19 cellular contexts compared by ENCODE assay signal in genomic region chr15:36626984-36627383, GRCh38. TPM values are rescaled to one million over a fixed set of nuclear protein-coding genes. Genes with fewer than 3 reads are reported as not detected.
A peak's percentile ranks its signal among the peaks of the same experiment; 100 is the strongest.
DNase-seq lines count a peak whose midpoint lies in the region; ATAC-seq and TF ChIP-seq lines count a peak whose summit lies in the region.
"Had no signal": no experiment of that assay in that cellular context is flagged by ENCODE, and none has a peak within 500 bp of the region (broad histone marks: within the 10 kb centered on the region; RNA-seq: fewer than 3 reads in every experiment).

No MANE protein-coding gene starts in this region.

- H3K9me3 Mint-ChIP-seq in H9: peaks cover 14 to 19% of the 10 kb centered on the region in 2 experiments; a peak in 4 of 5 replicates

- peaks cover 7 to 13% of the 10 kb centered on the region in 2 experiments for H3K4me1 Mint-ChIP-seq in H9

- BruUV-seq in IMR-90 (replicated peaks; lab: Mats Ljungman, UMichigan): no TSS peak

- no peaks in the 10 kb centered on the region for H3K23me2 ChIP-seq in H9 (ENCODE audit: insufficient read length, low read depth, low read length, poor library complexity, severe bottlenecking)

- H2BK15ac ChIP-seq in H9 (ENCODE audit: low read depth, low read length) (no peak overlapping the region), IMR-90 (ENCODE audit: low read depth, low read length) (no peak overlapping the region)

- H3K27me3 ChIP-seq in heart left ventricle: no peaks in the 10 kb centered on the region
- H3K27me3 ChIP-seq in right cardiac atrium (ENCODE audit: control insufficient read depth, insufficient read depth): no peaks in the 10 kb centered on the region
- no peaks in the 10 kb centered on the region for H3K27me3 ChIP-seq in H9 (ENCODE audit: insufficient read depth, low read length)
- no peaks in the 10 kb centered on the region for H3K27me3 ChIP-seq in IMR-90 (ENCODE audit: control insufficient read depth, insufficient read depth, low read length)

- H2AK5ac ChIP-seq in H9 (ENCODE audit: insufficient read length, low read length): no peak overlapping the region
- H2AK5ac ChIP-seq in IMR-90 (ENCODE audit: low read depth, low read length): peak overlapping the region; percentile 43; the same call in 1 of the 2 replicates

- no peak overlapping the region for H4K91ac ChIP-seq in H9 (ENCODE audit: insufficient read length, low read depth, low read length)
- no peak overlapping the region for H4K91ac ChIP-seq in IMR-90 (ENCODE audit: insufficient read depth, low read depth, low read length)

- intact Hi-C loops in heart left ventricle (cut with DNase I) (no loop called here), right cardiac atrium (cut with DNase I) (no loop called here), IMR-90 (cut with micrococcal nuclease) (no loop called here)

- no peak overlapping the region for H3K9ac ChIP-seq in H9 (ENCODE audit: extremely low read depth, insufficient read length, low read length)
- H3K9ac ChIP-seq in IMR-90 (ENCODE audit: low read depth, low read length): no peak overlapping the region

- H3K4me2 ChIP-seq in H9 (ENCODE audit: insufficient read depth, insufficient read length, low read length) (no peak overlapping the region), IMR-90 (ENCODE audit: low read depth, low read length) (no peak overlapping the region)

- DNase-seq in heart left ventricle: peak in 1 of 5 donors; percentile 24
- DNase-seq in right cardiac atrium: no peak
- DNase-seq in H9: no peak
- no peak for DNase-seq in IMR-90
- no peak for DNase-seq in NCI-H1092 (lab: John Stamatoyannopoulos, UW)
- DNase-seq in KG1 (lab: John Stamatoyannopoulos, UW): no peak
- DNase-seq: C1 segment of cervical spinal cord; Calu3; CD4-positive, alpha-beta memory T cell; COR-L47; DMS79; EL; GDM1; GOT3; H7 had no signal

- H3K4me1 ChIP-seq in heart left ventricle (peaks cover 0 to 10% (median 5%) of the 10 kb centered on the region in 12 donors), right cardiac atrium (ENCODE audit: control insufficient read depth, insufficient read depth, low read length) (no peaks in the 10 kb centered on the region), H9 (ENCODE audit: insufficient read depth, low read length) (no peaks in the 10 kb centered on the region), IMR-90 (ENCODE audit: control insufficient read depth, insufficient read depth, low read length) (peaks cover 3% of the 10 kb centered on the region)

- H2BK5ac ChIP-seq in H9 (ENCODE audit: insufficient read length, low read length): no peak overlapping the region
- no peak overlapping the region for H2BK5ac ChIP-seq in IMR-90 (ENCODE audit: low read depth, low read length, poor library complexity, severe bottlenecking)

- H3K36me3 ChIP-seq in heart left ventricle (no peaks in the 10 kb centered on the region), IMR-90 (ENCODE audit: control insufficient read depth, insufficient read depth, low read length) (peaks cover 2% of the 10 kb centered on the region; the same call in 1 of the 2 replicates)

- H3K4ac ChIP-seq in H9 (ENCODE audit: low read depth, low read length): no peak overlapping the region
- no peak overlapping the region for H3K4ac ChIP-seq in IMR-90 (ENCODE audit: low read depth, low read length)

- H2BK20ac ChIP-seq in H9 (ENCODE audit: low read depth, low read length, poor library complexity, severe bottlenecking) (no peak overlapping the region), IMR-90 (ENCODE audit: low read depth, low read length) (no peak overlapping the region)

- H3K27ac Mint-ChIP-seq in H9: peak overlapping the region in 2 of 3 experiments; percentile 10 to 79; a peak in 2 of 7 replicates
- H3K27ac Mint-ChIP-seq: CD4-positive, alpha-beta memory T cell had no signal

- H2BK12ac ChIP-seq in H9 (ENCODE audit: insufficient read length, low read depth, low read length): no peak overlapping the region

- CTCF ChIA-PET in IMR-90 (lab: Yijun Ruan, JAX): no interaction called here

- H2AK9ac ChIP-seq in IMR-90 (replicated peaks; ENCODE audit: low read depth, low read length, poor library complexity): no peak overlapping the region

- H3K36me3 Mint-ChIP-seq in H9 (ENCODE audit: insufficient read depth in 1 of 3, low read depth in 3 of 3): peaks cover 14 to 31% (median 22%) of the 10 kb centered on the region in 3 experiments

- no peaks in the 10 kb centered on the region for H3K79me2 ChIP-seq in H9 (ENCODE audit: insufficient read depth, low read length)

- H3K18ac ChIP-seq in H9 (ENCODE audit: insufficient read length, low read depth, low read length) (no peak overlapping the region), IMR-90 (ENCODE audit: low read depth, low read length) (no peak overlapping the region)

- TF ChIP-seq POLR2A in heart left ventricle (IDR thresholded peaks at IDR 0.05) (no peak), IMR-90 (IDR thresholded peaks at IDR 0.05; ENCODE audit: low read depth, low read length) (no peak)

- no peak overlapping the region; a peak in 1 of 5 replicates for H3K4me3 Mint-ChIP-seq in H9
- H3K4me3 Mint-ChIP-seq: CD4-positive, alpha-beta memory T cell had no signal

- H2BK120ac ChIP-seq in H9 (ENCODE audit: low read depth, low read length, poor library complexity, severe bottlenecking) (no peak overlapping the region), IMR-90 (ENCODE audit: low read depth, low read length) (no peak overlapping the region)

- POLR2A ChIA-PET in IMR-90 (lab: Charles Lee; ENCODE audit: unreplicated experiment): no interaction called here

- H3K23ac ChIP-seq in H9 (ENCODE audit: insufficient read length, low read depth, low read length) (no peak overlapping the region), IMR-90 (ENCODE audit: low read depth, low read length) (no peak overlapping the region)

- H3K4me3 ChIP-seq in heart left ventricle (no peak overlapping the region), right cardiac atrium (ENCODE audit: low read length) (no peak overlapping the region), IMR-90 (ENCODE audit: insufficient read depth, low read depth, low read length) (no peak overlapping the region)
- H3K4me3 ChIP-seq: GM12878 had no signal

- in situ Hi-C loops in IMR-90 (cut with MboI; ENCODE audit: low sequenced_read_pairs): no loop called here

- no peak for TF ChIP-seq CTCF in heart left ventricle (IDR thresholded peaks at IDR 0.05)
- no peak for TF ChIP-seq CTCF in H9 (conservative IDR thresholded peaks at IDR 0.05)
- TF ChIP-seq CTCF in IMR-90 (conservative IDR thresholded peaks at IDR 0.05; ENCODE audit: low read depth, low read length): no peak

- H3K56ac ChIP-seq in H9 (ENCODE audit: insufficient read length, low read depth, low read length): no peak overlapping the region
- no peak overlapping the region for H3K56ac ChIP-seq in IMR-90 (ENCODE audit: extremely low read depth, insufficient read depth, low read length)

- H3K9me3 ChIP-seq in heart left ventricle: peaks cover 0 to 19% (median 5%) of the 10 kb centered on the region in 12 donors
- H3K9me3 ChIP-seq in right cardiac atrium (ENCODE audit: control insufficient read depth, low read length): no peaks in the 10 kb centered on the region
- no peaks in the 10 kb centered on the region for H3K9me3 ChIP-seq in H9 (ENCODE audit: control insufficient read depth, low read depth, low read length)
- peaks cover 5% of the 10 kb centered on the region for H3K9me3 ChIP-seq in IMR-90 (ENCODE audit: control insufficient read depth, insufficient read depth, low read length)

- H2AFZ ChIP-seq in H9 (ENCODE audit: low read length) (no peak overlapping the region), IMR-90 (replicated peaks; ENCODE audit: low read length, poor library complexity) (peak overlapping the region; percentile 13)

- H3K9me1 ChIP-seq in IMR-90 (ENCODE audit: insufficient read depth, low read length): peaks cover 8% of the 10 kb centered on the region

- H3T11ph ChIP-seq in H9 (ENCODE audit: low read length): no peak overlapping the region

- no peak overlapping the region for H3K14ac ChIP-seq in H9 (ENCODE audit: insufficient read depth, low read length)
- H3K14ac ChIP-seq in IMR-90 (replicated peaks; ENCODE audit: low read depth, low read length): peak overlapping the region; percentile 19; the same call in 1 of the 2 replicates

- WGBS in heart left ventricle, 4 donors: 84 to 91% (median 87%) methylated on average over 3 of the region's 3 CpGs
- 98% methylated on average over 3 of the region's 3 CpGs for WGBS in right cardiac atrium
- WGBS in H9 (ENCODE audit: extremely low coverage, insufficient read length, low lambda C conversion rate): no CpG with 5 or more reads among the region's 3 CpGs
- no CpG with 5 or more reads among the region's 3 CpGs for WGBS in IMR-90 (ENCODE audit: extremely low coverage in 2 of 2, insufficient read length in 1 of 2), 2 experiments

- H3K27me3 Mint-ChIP-seq in H9 (ENCODE audit: low read depth): no peaks in the 10 kb centered on the region
- H3K27me3 Mint-ChIP-seq: CD4-positive, alpha-beta memory T cell had no signal

- H4K8ac ChIP-seq in H9 (replicated peaks; ENCODE audit: insufficient read length, low read depth, low read length): no peak overlapping the region
- no peak overlapping the region for H4K8ac ChIP-seq in IMR-90 (ENCODE audit: low read depth in 2 of 2, low read length in 2 of 2)

- H3K27ac ChIP-seq in heart left ventricle (no peak overlapping the region), right cardiac atrium (ENCODE audit: low read length) (no peak overlapping the region), H9 (ENCODE audit: insufficient read length, low read depth, low read length) (no peak overlapping the region), IMR-90 (ENCODE audit: insufficient read depth, low read length) (no peak overlapping the region)

- dilution Hi-C loops in IMR-90 (cut with HindIII; ENCODE audit: low sequenced_read_pairs, unreplicated experiment): no loop called here

- ATAC-seq in heart left ventricle: peak in 3 of 4 donors; percentile 28 to 58 (median 35)
- ATAC-seq in right cardiac atrium: no peak
- no peak for ATAC-seq in IMR-90 (ENCODE audit: low read depth)
- peak; percentile 8 for ATAC-seq in esophagus mucosa
- ATAC-seq in GM19324 (IDR thresholded peaks at IDR 0.05; ENCODE audit: low FRiP score, unreplicated experiment): no peak
- ATAC-seq: GM12878, HCT116 had no signal

- no peaks in the 10 kb centered on the region for H3K79me1 ChIP-seq in H9 (ENCODE audit: insufficient read depth, low read depth, low read length, poor library complexity, severe bottlenecking)
- H3K79me1 ChIP-seq in IMR-90 (ENCODE audit: low read depth in 1 of 2, low read length in 2 of 2): peaks cover 38 to 42% of the 10 kb centered on the region in 2 experiments

- no peak overlapping the region for H4K5ac ChIP-seq in H9 (ENCODE audit: insufficient read length, low read depth, low read length)
- H4K5ac ChIP-seq in IMR-90 (ENCODE audit: low read depth, low read length): no peak overlapping the region

- no peaks in the 10 kb centered on the region for H4K20me1 ChIP-seq in H9 (ENCODE audit: control insufficient read depth, insufficient read depth, insufficient read length)
- no peaks in the 10 kb centered on the region; the same call in 1 of the 2 replicates for H4K20me1 ChIP-seq in IMR-90 (ENCODE audit: insufficient read depth, low read length)

- no peak for TF ChIP-seq RAD21 in IMR-90 (IDR thresholded peaks at IDR 0.05; ENCODE audit: low read length)

RNA-seq across cellular contexts. Expression of gene CDIN1, which starts 47.6 kb away (rescaled TPM):
- 100 to 1,000 TPM in 8 of 9 donors, 10 to 100 TPM in 1; 67.4 to 267 (median 160) TPM for total RNA-seq in heart left ventricle
- 100 to 1,000 TPM in 1 of 2 donors, 10 to 100 TPM in 1; 90.1 to 146 TPM for polyA plus RNA-seq in heart left ventricle
- total RNA-seq in right cardiac atrium: 10 to 100 TPM; 11.6 to 15.3 (median 12.0) TPM
- polyA plus RNA-seq in right cardiac atrium: 6.2 TPM
- total RNA-seq in H9 (2021): 15.1 and 18.1 TPM in 2 replicates
- total RNA-seq in IMR-90 (2012; rRNA removed): 17.2 and 36.7 TPM in 2 replicates
- 14.2 and 17.4 TPM in 2 replicates for polyA plus RNA-seq in IMR-90 (2012; rRNA removed)
- polyA plus RNA-seq in IMR-90 (2012; cell fraction: cytosol; rRNA removed): 17.8 and 25.3 TPM in 2 replicates
- polyA plus RNA-seq in IMR-90 (2012; cell fraction: nucleus; rRNA removed; ENCODE audit: low replicate concordance): 33.8 and 39.3 TPM in 2 replicates
- total RNA-seq in esophagus mucosa: 20.0 TPM

Comparison
In these comparisons a context has a peak if more than half of its experiments do, and no peak if none do; other contexts are left out.
1. ATAC-seq: peak in heart left ventricle (3 of 4) and esophagus mucosa (single experiment); none in right cardiac atrium (0 of 2), IMR-90 (single experiment) and GM19324 (single experiment).